In genomic region chr22:19422440-19423301, GRCh38 we compare ENCODE assay signal across 14 cellular contexts. TPM values are rescaled to one million over a fixed set of nuclear protein-coding genes. Genes with fewer than 3 reads are reported as not detected.
A peak's percentile ranks its signal among the peaks of the same experiment; 100 is the strongest.
DNase-seq lines count a peak whose midpoint lies in the region; ATAC-seq and TF ChIP-seq lines count a peak whose summit lies in the region.
"Had no signal": no experiment of that assay in that cellular context is flagged by ENCODE, and none has a peak within 500 bp of the region (broad histone marks: within the 10 kb centered on the region; RNA-seq: fewer than 3 reads in every experiment).

No MANE protein-coding gene starts in this region.

- H2BK120ac ChIP-seq in neuronal stem cell (ENCODE audit: low read depth, low read length), result no peak overlapping the region

- no peak overlapping the region for H4K91ac ChIP-seq in neuronal stem cell (ENCODE audit: low read depth, low read length, poor library complexity)

- no peaks in the 10 kb centered on the region for H3K27me3 ChIP-seq in MM.1S (replicated peaks; ENCODE audit: insufficient read depth, low read length)
- H3K27me3 ChIP-seq in neuronal stem cell (ENCODE audit: control insufficient read depth in 3 of 3, insufficient read depth in 3 of 3, low read depth in 1 of 3, low read length in 3 of 3), result no peaks in the 10 kb centered on the region
- H3K27me3 ChIP-seq: SJSA1 had no signal

- H3K36me3 Mint-ChIP-seq in activated CD4-positive, alpha-beta T cell treated with anti-CD3 and anti-CD28 coated beads for 36 hours (ENCODE audit: low read depth), result peaks cover 10% of the 10 kb centered on the region
- H3K36me3 Mint-ChIP-seq in brain, result peaks cover 15% of the 10 kb centered on the region

- H3K14ac ChIP-seq in neuronal stem cell (ENCODE audit: low read length), result no peak overlapping the region

- no peaks in the 10 kb centered on the region for H3K9me2 ChIP-seq in MM.1S (replicated peaks; ENCODE audit: insufficient read depth, low read length)

- H4K20me1 ChIP-seq in MM.1S (ENCODE audit: insufficient read depth, low read length), result peaks cover 21% of the 10 kb centered on the region; the same call in 1 of the 2 replicates

- no peak overlapping the region for H2BK12ac ChIP-seq in neuronal stem cell (ENCODE audit: low read length)

- POLR2A ChIA-PET in activated CD4-positive, alpha-beta T cell treated with anti-CD3 and anti-CD28 coated beads for 36 hours (lab: Charles Lee), result no interaction called here

- H2BK15ac ChIP-seq in neuronal stem cell (ENCODE audit: low read length), result no peak overlapping the region

- H3K27ac ChIP-seq in MM.1S (ENCODE audit: low read length) (peak overlapping the region; percentile 57; the same call in 1 of the 2 replicates), neuronal stem cell (replicated peaks; ENCODE audit: low read length) (no peak overlapping the region)
- H3K27ac ChIP-seq: SJSA1 had no signal

- H3K4me1 ChIP-seq in MM.1S (ENCODE audit: low read length) (peaks cover 75% of the 10 kb centered on the region), neuronal stem cell (ENCODE audit: control insufficient read depth in 2 of 2, insufficient read depth in 1 of 2, low read depth in 1 of 2, low read length in 2 of 2) (peaks cover 0 to 10% of the 10 kb centered on the region in 2 donors)
- H3K4me1 ChIP-seq: SJSA1 had no signal

- TF ChIP-seq CTCF in MM.1S (IDR thresholded peaks at IDR 0.05; ENCODE audit: low read length), result no peak
- no peak for TF ChIP-seq CTCF in brain (conservative IDR thresholded peaks at IDR 0.05)

- no CpG with 5 or more reads among the region's 11 CpGs for WGBS in neuronal stem cell (ENCODE audit: extremely low coverage in 2 of 2, insufficient read length in 2 of 2, insufficient replicate concordance in 1 of 2), 2 donors

- H3K79me2 ChIP-seq in MM.1S (ENCODE audit: low read length), result peaks cover 94% of the 10 kb centered on the region

- no peak overlapping the region for H3K18ac ChIP-seq in neuronal stem cell (ENCODE audit: low read length)

- no peaks in the 10 kb centered on the region for H3K27me3 Mint-ChIP-seq in activated CD4-positive, alpha-beta T cell treated with anti-CD3 and anti-CD28 coated beads for 36 hours
- no peaks in the 10 kb centered on the region for H3K27me3 Mint-ChIP-seq in brain

- peaks cover 52% of the 10 kb centered on the region for H3F3A ChIP-seq in MM.1S (ENCODE audit: insufficient read depth, low read length)

- CTCF ChIA-PET in activated CD4-positive, alpha-beta T cell treated with anti-CD3 and anti-CD28 coated beads for 36 hours (lab: Charles Lee), result interaction anchor here (0.9 to 1.5 kb wide), 4 partner anchors 11 to 207 kb away, joined by 3 to 6 read pairs (median 4); no protein-coding TSS in a partner anchor

- H3K23ac ChIP-seq in neuronal stem cell (ENCODE audit: low read depth, low read length, poor library complexity), result no peak overlapping the region

- H3K36me3 ChIP-seq in MM.1S (replicated peaks; ENCODE audit: insufficient read depth, low read length) (peaks cover 7% of the 10 kb centered on the region; the same call in 1 of the 2 replicates), neuronal stem cell (replicated peaks in 1 of 2; ENCODE audit: control insufficient read depth in 2 of 2, insufficient read depth in 2 of 2, low read length in 2 of 2) (peaks cover 7 to 22% of the 10 kb centered on the region in 2 donors)

- H3K4me2 ChIP-seq in MM.1S (ENCODE audit: low read depth, low read length) (0 out of 2 replicates have a peak overlapping the region, but pooled peaks have one; percentile 2), neuronal stem cell (ENCODE audit: insufficient read depth, low read length, poor library complexity, severe bottlenecking) (no peak overlapping the region)

- H3K79me1 ChIP-seq in neuronal stem cell (ENCODE audit: low read depth, low read length), result peaks cover 24% of the 10 kb centered on the region

- ATAC-seq in activated CD4-positive, alpha-beta T cell treated with anti-CD3 and anti-CD28 coated beads for 36 hours, result no peak
- no peak for ATAC-seq in GM21390 (IDR thresholded peaks at IDR 0.05; ENCODE audit: unreplicated experiment)

- no peaks in the 10 kb centered on the region for H3K9me3 ChIP-seq in MM.1S (replicated peaks; ENCODE audit: insufficient read depth, low read length)
- peaks cover 0 to 3% of the 10 kb centered on the region in 2 donors for H3K9me3 ChIP-seq in neuronal stem cell (replicated peaks in 1 of 2; ENCODE audit: control insufficient read depth in 2 of 2, insufficient read depth in 1 of 2, low read depth in 1 of 2, low read length in 2 of 2)
- H3K9me3 ChIP-seq: SJSA1 had no signal

- no peak overlapping the region for H3K4me3 ChIP-seq in MM.1S (ENCODE audit: low read length)
- peak overlapping the region in 1 of 2 donors; percentile 49 for H3K4me3 ChIP-seq in neuronal stem cell (ENCODE audit: low read length in 2 of 2)
- H3K4me3 ChIP-seq: SJSA1 had no signal

- H2AFZ ChIP-seq in MM.1S (ENCODE audit: low read length) (no peak overlapping the region), neuronal stem cell (ENCODE audit: low read length) (no peak overlapping the region)

- no peak for DNase-seq in activated CD4-positive, alpha-beta T cell treated with anti-CD3 and anti-CD28 coated beads for 36 hours
- DNase-seq in activated CD4-positive, alpha-beta T cell treated with anti-CD3 and anti-CD28 coated beads, Interleukin-2, amount 50 U/mL, for 48 hours, result no peak
- no peak for DNase-seq in MM.1S
- no peak for DNase-seq in neuronal stem cell (ENCODE audit: low spot score)
- no peak for DNase-seq in posterior cingulate gyrus
- DNase-seq in NCI-H345 treated with DMSO at 0.1 percent for 48 hours (lab: John Stamatoyannopoulos, UW; ENCODE audit: unreplicated experiment), result no peak
- DNase-seq: 8988T; activated CD4-positive, CD25-positive, alpha-beta regulatory T cell; NCI-H1930; NCI-H774 had no signal

- no peak overlapping the region for H3K4me3 Mint-ChIP-seq in activated CD4-positive, alpha-beta T cell treated with anti-CD3 and anti-CD28 coated beads for 36 hours
- H3K4me3 Mint-ChIP-seq in brain, result peak overlapping the region in 2 of 5 experiments; percentile 51 to 57
- H3K4me3 Mint-ChIP-seq: nephron had no signal

- no peak overlapping the region for H2AK5ac ChIP-seq in neuronal stem cell (ENCODE audit: low read depth, low read length)

- peak overlapping the region; percentile 57 for H2BK5ac ChIP-seq in neuronal stem cell (ENCODE audit: low read length)

- H3K9me3 Mint-ChIP-seq in activated CD4-positive, alpha-beta T cell treated with anti-CD3 and anti-CD28 coated beads for 36 hours (ENCODE audit: low read depth), result no peaks in the 10 kb centered on the region
- no peaks in the 10 kb centered on the region for H3K9me3 Mint-ChIP-seq in brain
- H3K9me3 Mint-ChIP-seq: nephron had no signal

- intact Hi-C loops in activated CD4-positive, alpha-beta T cell treated with anti-CD3 and anti-CD28 coated beads for 36 hours (cut with DNase I, micrococcal nuclease), result no loop called here
- intact Hi-C loops in posterior cingulate gyrus (cut with DNase I), result no loop called here

- H3K4ac ChIP-seq in neuronal stem cell (ENCODE audit: low read length), result no peak overlapping the region

- no peak overlapping the region for H4K8ac ChIP-seq in neuronal stem cell (ENCODE audit: low read depth, low read length)

- H3K9ac ChIP-seq in MM.1S (ENCODE audit: low read length), result no peak overlapping the region
- peak overlapping the region; percentile 9 for H3K9ac ChIP-seq in neuronal stem cell (ENCODE audit: low read depth, low read length, poor library complexity)

- peak overlapping the region; percentile 71 for H3K27ac Mint-ChIP-seq in activated CD4-positive, alpha-beta T cell treated with anti-CD3 and anti-CD28 coated beads for 36 hours
- H3K27ac Mint-ChIP-seq in brain, result peak overlapping the region in 4 of 5 experiments; percentile 9 to 90 (median 57)
- H3K27ac Mint-ChIP-seq: nephron had no signal

- peaks cover 73% of the 10 kb centered on the region for H3K4me1 Mint-ChIP-seq in activated CD4-positive, alpha-beta T cell treated with anti-CD3 and anti-CD28 coated beads for 36 hours
- H3K4me1 Mint-ChIP-seq in brain, result peaks cover 31% of the 10 kb centered on the region

RNA-seq across cellular contexts. Expression of gene HIRA, which starts 8.9 kb away (rescaled TPM):
- total RNA-seq in activated CD4-positive, alpha-beta T cell treated with anti-CD3 and anti-CD28 coated beads for 36 hours, result 10 to 100 TPM; 25.5 to 31.2 TPM
- polyA plus RNA-seq in brain (ENCODE audit: insufficient read depth, low read depth, low replicate concordance), result 25.7 TPM
- 21.9 TPM for polyA plus RNA-seq in neuronal stem cell (2013, experiment 1 of 2)
- polyA plus RNA-seq in neuronal stem cell (2013, experiment 2 of 2), result 21.6 TPM

RNA-seq across cellular contexts. Expression of gene MRPL40, which starts 9.7 kb away (rescaled TPM):
- 10 to 100 TPM; 34.1 to 34.4 TPM for total RNA-seq in activated CD4-positive, alpha-beta T cell treated with anti-CD3 and anti-CD28 coated beads for 36 hours
- 25.4 TPM for polyA plus RNA-seq in brain (ENCODE audit: insufficient read depth, low read depth, low replicate concordance)
- 19.6 TPM for polyA plus RNA-seq in neuronal stem cell (2013, experiment 1 of 2)
- polyA plus RNA-seq in neuronal stem cell (2013, experiment 2 of 2), result 19.7 TPM

RNA-seq across cellular contexts. Expression of gene C22orf39, which starts 24.8 kb away (rescaled TPM):
- 10 to 100 TPM; 21.9 to 22.2 TPM for total RNA-seq in activated CD4-positive, alpha-beta T cell treated with anti-CD3 and anti-CD28 coated beads for 36 hours
- 60.8 TPM for polyA plus RNA-seq in brain (ENCODE audit: insufficient read depth, low read depth, low replicate concordance)
- polyA plus RNA-seq in neuronal stem cell (2013, experiment 1 of 2), result 46.6 TPM
- polyA plus RNA-seq in neuronal stem cell (2013, experiment 2 of 2), result 48.5 TPM

RNA-seq across cellular contexts. Expression of gene UFD1, which starts 56.3 kb away (rescaled TPM):
- total RNA-seq in activated CD4-positive, alpha-beta T cell treated with anti-CD3 and anti-CD28 coated beads for 36 hours, result 100 to 1,000 TPM in 1 of 2 experiments, 10 to 100 TPM in 1; 78.4 to 109 TPM
- polyA plus RNA-seq in brain (ENCODE audit: insufficient read depth, low read depth, low replicate concordance), result 81.0 TPM
- polyA plus RNA-seq in neuronal stem cell (2013, experiment 1 of 2), result 62.6 TPM
- polyA plus RNA-seq in neuronal stem cell (2013, experiment 2 of 2), result 57.2 TPM

RNA-seq across cellular contexts. Expression of gene CDC45, which starts 57.0 kb away (rescaled TPM):
- 100 to 1,000 TPM; 103 to 111 TPM for total RNA-seq in activated CD4-positive, alpha-beta T cell treated with anti-CD3 and anti-CD28 coated beads for 36 hours
- polyA plus RNA-seq in brain (ENCODE audit: insufficient read depth, low read depth, low replicate concordance), result 21.5 TPM
- 17.8 TPM for polyA plus RNA-seq in neuronal stem cell (2013, experiment 1 of 2)
- 18.0 TPM for polyA plus RNA-seq in neuronal stem cell (2013, experiment 2 of 2)
